Comparison of ENCODE assay signal across 12 cellular contexts in the genomic region with DNA sequence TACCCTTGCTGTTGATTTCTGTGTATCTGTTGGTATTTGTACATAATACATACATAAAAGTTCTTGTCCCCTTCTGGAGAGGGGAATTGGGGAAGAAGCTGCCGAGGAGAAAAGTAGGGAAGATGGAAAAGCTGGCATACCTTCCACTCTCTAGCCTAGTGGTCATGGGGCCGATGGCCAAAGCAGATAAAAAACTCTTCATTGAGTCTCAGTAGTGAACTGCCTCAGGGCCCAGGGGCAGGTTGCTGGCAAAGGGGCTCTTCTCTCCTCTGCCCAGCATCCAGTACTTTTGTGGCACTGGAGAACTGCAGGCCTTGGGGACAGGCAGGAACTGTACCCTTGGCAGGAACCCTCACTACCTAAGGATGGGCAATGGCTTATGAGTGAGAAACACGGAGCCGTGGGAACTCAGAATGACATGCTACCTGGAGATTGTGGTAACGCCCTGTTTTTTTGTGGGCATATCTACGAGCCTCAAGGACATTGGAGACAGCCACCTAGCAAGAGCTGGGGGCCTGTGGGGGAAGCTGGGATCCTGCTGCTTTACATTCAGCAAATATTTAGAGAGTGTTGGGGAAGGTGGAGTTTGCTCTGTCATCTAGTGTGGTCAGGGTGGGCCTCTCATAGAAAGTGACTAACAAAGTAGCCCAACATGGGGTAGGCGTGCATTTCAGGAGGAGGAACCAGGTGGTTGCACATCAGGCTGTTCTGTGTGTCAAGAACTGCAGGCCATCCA. TPM values are rescaled to one million over a fixed set of nuclear protein-coding genes. Genes with fewer than 3 reads are reported as not detected.
DNase-seq lines count a peak whose midpoint lies in the region; ATAC-seq and TF ChIP-seq lines count a peak whose summit lies in the region.
"Had no signal": no experiment of that assay in that cellular context is flagged by ENCODE, and none has a peak within 500 bp of the region (broad histone marks: within the 10 kb centered on the region; RNA-seq: fewer than 3 reads in every experiment).

No MANE protein-coding gene starts in this region.

- no peaks in the 10 kb centered on the region for H3F3A ChIP-seq in GM23338 (replicated peaks; ENCODE audit: low read depth)
- H3F3A ChIP-seq in PC-3 (ENCODE audit: low read length, unreplicated experiment) = no peaks in the 10 kb centered on the region

- WGBS in esophagus, 2 donors = 68 to 75% methylated on average over 7 of the region's 7 CpGs
- 46 to 74% methylated on average over 7 of the region's 7 CpGs for WGBS in sigmoid colon, 2 donors

- H4K20me1 ChIP-seq in GM23338 (replicated peaks; ENCODE audit: insufficient read depth) (no peaks in the 10 kb centered on the region), PC-3 (ENCODE audit: low read length) (no peaks in the 10 kb centered on the region)

- H2AFZ ChIP-seq in GM23338 = no peak overlapping the region; the same call in 1 of the 2 replicates
- no peak overlapping the region for H2AFZ ChIP-seq in PC-3 (ENCODE audit: low read length)

- H3K79me2 ChIP-seq in GM23338 (replicated peaks; ENCODE audit: insufficient read depth) (no peaks in the 10 kb centered on the region), PC-3 (ENCODE audit: low read length) (no peaks in the 10 kb centered on the region)

- H3K9me3 ChIP-seq in PC-3 (ENCODE audit: low read length) (no peaks in the 10 kb centered on the region), esophagus (ENCODE audit: control insufficient read depth in 2 of 2, insufficient read depth in 1 of 2, low read depth in 1 of 2, low read length in 1 of 2) (no peaks in the 10 kb centered on the region), sigmoid colon (no peaks in the 10 kb centered on the region)
- no peaks in the 10 kb centered on the region for H3K9me3 ChIP-seq in naive thymus-derived CD4-positive, alpha-beta T cell (ENCODE audit: control insufficient read depth in 2 of 3, low read length in 3 of 3)

- 0 out of 2 replicates have a peak, but pooled peaks cover 7% of the 10 kb centered on the region for H3K9me2 ChIP-seq in GM23338 (ENCODE audit: insufficient read depth)
- no peaks in the 10 kb centered on the region for H3K9me2 ChIP-seq in PC-3 (replicated peaks; ENCODE audit: low read length)

- intact Hi-C loops in PC-3 (cut with micrococcal nuclease) (no loop called here), sigmoid colon (cut with DNase I) (no loop called here)
- intact Hi-C loops in naive thymus-derived CD4-positive, alpha-beta T cell (cut with micrococcal nuclease) = no loop called here

- no peak overlapping the region for H3K27ac ChIP-seq in GM23338 (ENCODE audit: low read depth)
- peak overlapping the region; percentile 87 for H3K27ac ChIP-seq in PC-3 (ENCODE audit: low read length)
- peak overlapping the region; percentile 84 to 90 for H3K27ac ChIP-seq in esophagus (ENCODE audit: low read depth in 2 of 2, low read length in 1 of 2)
- no peak overlapping the region for H3K27ac ChIP-seq in naive thymus-derived CD4-positive, alpha-beta T cell (ENCODE audit: low read depth, low read length)
- no peak overlapping the region for H3K27ac ChIP-seq in sigmoid colon

- ATAC-seq in GM23338 (no peak), PC-3 (no peak)
- ATAC-seq in naive thymus-derived CD4-positive, alpha-beta T cell = no peak
- ATAC-seq: activated naive CD4-positive, alpha-beta T cell treated with anti-CD3 and anti-CD28 coated beads, Interleukin-2, amount 50 U/mL, for 72 hours; T-cell had no signal

- no peak overlapping the region for H3K4me3 Mint-ChIP-seq in GM23338
- no peak overlapping the region for H3K4me3 Mint-ChIP-seq in progenitor cell of endocrine pancreas (ENCODE audit: low read depth)
- H3K4me3 Mint-ChIP-seq in naive thymus-derived CD4-positive, alpha-beta T cell = no peak overlapping the region
- H3K4me3 Mint-ChIP-seq: CD4-positive, CD25-positive, alpha-beta regulatory T cell; T-cell had no signal

- TF ChIP-seq CTCF in GM23338 (conservative IDR thresholded peaks at IDR 0.05; ENCODE audit: low read depth in 2 of 2) (no peak), PC-3 (conservative IDR thresholded peaks at IDR 0.05; ENCODE audit: low read depth, low read length) (no peak), progenitor cell of endocrine pancreas (IDR thresholded peaks at IDR 0.05; ENCODE audit: unreplicated experiment) (no peak), sigmoid colon (IDR thresholded peaks at IDR 0.05) (no peak)

- DNase-seq in GM23338 (ENCODE audit: low spot score) = no peak
- peak; percentile 64 for DNase-seq in PC-3
- no peak for DNase-seq in progenitor cell of endocrine pancreas (ENCODE audit: low spot score, unreplicated experiment)
- DNase-seq in activated CD8-positive, alpha-beta memory T cell treated with anti-CD3 and anti-CD28 coated beads, Interleukin-2, amount 50 U/mL, for 48 hours = no peak
- no peak for DNase-seq in naive thymus-derived CD4-positive, alpha-beta T cell
- DNase-seq in sigmoid colon = no peak
- DNase-seq in stimulated activated CD4-positive, alpha-beta T cell treated with anti-CD3 and anti-CD28 coated beads, Interleukin-4, amount 100 ng/mL, for 24 hours = no peak
- DNase-seq: CD4-positive, CD25-positive, alpha-beta regulatory T cell; T-cell had no signal

- H3K27ac Mint-ChIP-seq in GM23338 (0 out of 2 replicates have a peak overlapping the region, but pooled peaks have one; percentile 64), progenitor cell of endocrine pancreas (peak overlapping the region; percentile 88)
- H3K27ac Mint-ChIP-seq in naive thymus-derived CD4-positive, alpha-beta T cell = no peak overlapping the region
- H3K27ac Mint-ChIP-seq: CD4-positive, CD25-positive, alpha-beta regulatory T cell; T-cell had no signal

- peak overlapping the region; percentile 55; the same call in 1 of the 2 replicates for H3K9ac ChIP-seq in PC-3 (ENCODE audit: low read length)

- BruUV-seq in PC-3 (replicated peaks; lab: Mats Ljungman, UMichigan) = no TSS peak

- no peak for TF ChIP-seq EP300 in sigmoid colon (IDR thresholded peaks at IDR 0.05)

- H3K4me1 Mint-ChIP-seq in GM23338 = peaks cover 15% of the 10 kb centered on the region
- H3K4me1 Mint-ChIP-seq in progenitor cell of endocrine pancreas (ENCODE audit: low read depth) = peaks cover 39% of the 10 kb centered on the region
- peaks cover 10 to 43% (median 15%) of the 10 kb centered on the region in 7 donors for H3K4me1 Mint-ChIP-seq in naive thymus-derived CD4-positive, alpha-beta T cell

- H3K4me3 ChIP-seq in GM23338 = no peak overlapping the region
- no peak overlapping the region for H3K4me3 ChIP-seq in PC-3 (ENCODE audit: low read length)
- no peak overlapping the region for H3K4me3 ChIP-seq in esophagus (ENCODE audit: low read depth in 1 of 2, low read length in 2 of 2)
- H3K4me3 ChIP-seq in naive thymus-derived CD4-positive, alpha-beta T cell (ENCODE audit: low read length) = no peak overlapping the region
- H3K4me3 ChIP-seq in sigmoid colon = no peak overlapping the region

- peaks cover 2% of the 10 kb centered on the region for H3K27me3 Mint-ChIP-seq in GM23338 (ENCODE audit: insufficient read depth, low read depth, poor library complexity)
- no peaks in the 10 kb centered on the region for H3K27me3 Mint-ChIP-seq in progenitor cell of endocrine pancreas
- no peaks in the 10 kb centered on the region for H3K27me3 Mint-ChIP-seq in naive thymus-derived CD4-positive, alpha-beta T cell
- H3K27me3 Mint-ChIP-seq: CD4-positive, CD25-positive, alpha-beta regulatory T cell; T-cell had no signal

- TF ChIP-seq POLR2A in sigmoid colon (IDR thresholded peaks at IDR 0.05) = no peak

- POLR2A ChIA-PET in PC-3 (lab: Charles Lee; ENCODE audit: unreplicated experiment) = interaction anchor here (0.5 kb wide), 2 partner anchors 43 to 44 kb away, joined by 6 to 15 read pairs; no protein-coding TSS in a partner anchor
- POLR2A ChIA-PET in naive thymus-derived CD4-positive, alpha-beta T cell (lab: Charles Lee) = no interaction called here

- CTCF ChIA-PET in PC-3 (lab: Charles Lee) = no interaction called here
- CTCF ChIA-PET in naive thymus-derived CD4-positive, alpha-beta T cell (lab: Charles Lee) = no interaction called here

- H3K4me1 ChIP-seq in GM23338 (ENCODE audit: insufficient read depth) = peaks cover 10% of the 10 kb centered on the region
- H3K4me1 ChIP-seq in PC-3 (ENCODE audit: insufficient read depth, low read length) = peaks cover 80% of the 10 kb centered on the region
- peaks cover 6 to 28% of the 10 kb centered on the region in 2 donors for H3K4me1 ChIP-seq in esophagus (ENCODE audit: control insufficient read depth in 2 of 2, insufficient read depth in 2 of 2, low read length in 1 of 2)
- no peaks in the 10 kb centered on the region for H3K4me1 ChIP-seq in naive thymus-derived CD4-positive, alpha-beta T cell (ENCODE audit: control insufficient read depth in 2 of 2, insufficient read depth in 2 of 2, low read length in 2 of 2)
- H3K4me1 ChIP-seq in sigmoid colon = peaks cover 0 to 18% (median 8%) of the 10 kb centered on the region in 4 donors

- H3K4me2 ChIP-seq in GM23338 (no peak overlapping the region), PC-3 (ENCODE audit: low read length) (peak overlapping the region; percentile 78)

- H3K27me3 ChIP-seq in GM23338 (ENCODE audit: insufficient read depth) (no peaks in the 10 kb centered on the region), PC-3 (ENCODE audit: low read length) (no peaks in the 10 kb centered on the region), esophagus (ENCODE audit: control insufficient read depth in 1 of 2, insufficient read depth in 2 of 2, low read length in 2 of 2) (no peaks in the 10 kb centered on the region), sigmoid colon (no peaks in the 10 kb centered on the region)
- no peaks in the 10 kb centered on the region for H3K27me3 ChIP-seq in naive thymus-derived CD4-positive, alpha-beta T cell (ENCODE audit: control insufficient read depth in 2 of 2, insufficient read depth in 2 of 2, low read length in 2 of 2)

- H3K36me3 ChIP-seq in GM23338 (ENCODE audit: insufficient read depth) (no peaks in the 10 kb centered on the region), PC-3 (ENCODE audit: low read depth, low read length) (no peaks in the 10 kb centered on the region), esophagus (ENCODE audit: control insufficient read depth in 2 of 2, insufficient read depth in 2 of 2, low read length in 1 of 2) (no peaks in the 10 kb centered on the region), sigmoid colon (no peaks in the 10 kb centered on the region)
- no peaks in the 10 kb centered on the region for H3K36me3 ChIP-seq in naive thymus-derived CD4-positive, alpha-beta T cell (ENCODE audit: control insufficient read depth in 2 of 3, insufficient read depth in 3 of 3, low read length in 3 of 3)

- H3K9me3 Mint-ChIP-seq in GM23338 (no peaks in the 10 kb centered on the region), progenitor cell of endocrine pancreas (ENCODE audit: low read depth) (no peaks in the 10 kb centered on the region)
- H3K9me3 Mint-ChIP-seq in naive thymus-derived CD4-positive, alpha-beta T cell = no peaks in the 10 kb centered on the region
- H3K9me3 Mint-ChIP-seq: activated naive CD4-positive, alpha-beta T cell treated with anti-CD3 and anti-CD28 coated beads, Interleukin-2, amount 50 U/mL, for 72 hours; CD4-positive, CD25-positive, alpha-beta regulatory T cell; T-cell had no signal

- no peaks in the 10 kb centered on the region for H3K36me3 Mint-ChIP-seq in GM23338 (ENCODE audit: low read depth)
- no peaks in the 10 kb centered on the region for H3K36me3 Mint-ChIP-seq in progenitor cell of endocrine pancreas (ENCODE audit: insufficient read depth)
- H3K36me3 Mint-ChIP-seq in naive thymus-derived CD4-positive, alpha-beta T cell = no peaks in the 10 kb centered on the region
- H3K36me3 Mint-ChIP-seq: CD4-positive, CD25-positive, alpha-beta regulatory T cell; T-cell had no signal

RNA-seq across cellular contexts. Expression of a gene that starts 22.6 kb away (rescaled TPM):
- total RNA-seq in GM23338 (2014; rRNA removed; shearing (Covaris generic)) = not detected in 2 replicates
- not detected in 2 replicates for polyA plus RNA-seq in GM23338 (2016; fragmentation: Nextera tagmentation; extraction: Ambion mirVana)
- total RNA-seq in PC-3 (2014; rRNA removed) = 7.2 and 7.3 TPM in 2 replicates
- 10 to 100 TPM in 1 of 2 donors, 1 to 10 TPM in 1; 9.1 to 10.6 TPM for polyA plus RNA-seq in esophagus
- 6.7 and 7.0 TPM in 2 replicates for total RNA-seq in progenitor cell of endocrine pancreas
- total RNA-seq in naive thymus-derived CD4-positive, alpha-beta T cell = not detected
- not detected for polyA plus RNA-seq in naive thymus-derived CD4-positive, alpha-beta T cell
- not detected for total RNA-seq in sigmoid colon
- 1 to 10 TPM; 1.8 to 5.1 (median 2.5) TPM for polyA plus RNA-seq in sigmoid colon
- total RNA-seq: activated naive CD4-positive, alpha-beta T cell treated with anti-CD3 and anti-CD28 coated beads, Interleukin-2, amount 50 U/mL, for 72 hours; CD4-positive, CD25-positive, alpha-beta regulatory T cell; posterior vena cava had no signal
- polyA plus RNA-seq: CD4-positive, CD25-positive, alpha-beta regulatory T cell had no signal

Comparison
In these comparisons a context has a peak if more than half of its experiments do, and no peak if none do; other contexts are left out.
1. H3K27ac ChIP-seq: peak in PC-3 (single experiment) and esophagus (2 of 2); none in GM23338 (single experiment), naive thymus-derived CD4-positive, alpha-beta T cell (single experiment) and sigmoid colon (0 of 4).
2. H3K27ac Mint-ChIP-seq: peak in GM23338 (single experiment) and progenitor cell of endocrine pancreas (single experiment); none in naive thymus-derived CD4-positive, alpha-beta T cell (0 of 9).